In genomic region chr20:49219091-49219923, GRCh38 we compare ENCODE assay signal across 1 cellular context.
A peak's percentile ranks its signal among the peaks of the same experiment; 100 is the strongest.
TF ChIP-seq lines count a peak whose summit lies in the region.

DDX27 (plus strand) TSS chr20:49219416; CDS start chr20:49219449, 33 bp downstream.

TF ChIP-seq in HepG2, 621 proteins besides CTCF, POLR2A, EP300 and RAD21 (continued from another document and continues in another):
- TF ChIP-seq AKNA (CRISPR knock-in tag; IDR thresholded peaks at IDR 0.05; ENCODE audit: borderline replicate concordance) (no peak; the same call in 1 of the 2 replicates), HNF1B (CRISPR knock-in tag; IDR thresholded peaks at IDR 0.05) (peak; percentile 92), MLXIP (CRISPR knock-in tag; IDR thresholded peaks at IDR 0.05; ENCODE audit: borderline replicate concordance) (no peak), ZNF629 (CRISPR knock-in tag; conservative IDR thresholded peaks at IDR 0.05) (no peak), TOE1 (CRISPR knock-in tag; IDR thresholded peaks at IDR 0.05) (no peak), NR0B2 (CRISPR knock-in tag; IDR thresholded peaks at IDR 0.05) (no peak; the same call in none of the 2 replicates), ZBTB38 (CRISPR knock-in tag; IDR thresholded peaks at IDR 0.05) (peak; percentile 88), TRAFD1 (CRISPR knock-in tag; IDR thresholded peaks at IDR 0.05; ENCODE audit: borderline replicate concordance) (peak; percentile 68; the same call in 1 of the 2 replicates), ARHGAP35 (CRISPR knock-in tag; IDR thresholded peaks at IDR 0.05; ENCODE audit: borderline replicate concordance) (peak; percentile 95; the same call in 1 of the 2 replicates), DDIT3 (CRISPR knock-in tag; IDR thresholded peaks at IDR 0.05) (no peak), ZNF720 (CRISPR knock-in tag; IDR thresholded peaks at IDR 0.05) (0 out of 2 replicates have a peak, but pooled peaks have one; percentile 48), ZNF589 (CRISPR knock-in tag; conservative IDR thresholded peaks at IDR 0.05) (no peak), FOSL1 (CRISPR knock-in tag; IDR thresholded peaks at IDR 0.05; ENCODE audit: borderline replicate concordance) (no peak), ZNF737 (CRISPR knock-in tag; IDR thresholded peaks at IDR 0.05; ENCODE audit: borderline replicate concordance) (no peak), TFAP4 (IDR thresholded peaks at IDR 0.05; ENCODE audit: borderline replicate concordance, low read depth) (peak; percentile 31; the same call in 1 of the 2 replicates), NFATC3 (CRISPR knock-in tag; IDR thresholded peaks at IDR 0.05) (peak; percentile 77; the same call in 1 of the 2 replicates), GLMP (CRISPR knock-in tag; IDR thresholded peaks at IDR 0.05; ENCODE audit: borderline replicate concordance) (no peak), PHB2 (IDR thresholded peaks at IDR 0.05; ENCODE audit: partially characterized antibody) (no peak), TAF1 (CRISPR knock-in tag; IDR thresholded peaks at IDR 0.05) (peak; percentile 96), MATR3 (CRISPR knock-in tag; IDR thresholded peaks at IDR 0.05) (no peak), RBM22 (optimal IDR thresholded peaks at IDR 0.05; ENCODE audit: low read length) (no peak), ZNF513 (CRISPR knock-in tag; conservative IDR thresholded peaks at IDR 0.05) (0 out of 2 replicates have a peak, but pooled peaks have one; percentile 66), ZFP90 (CRISPR knock-in tag; IDR thresholded peaks at IDR 0.05; ENCODE audit: borderline replicate concordance) (peak; percentile 75; the same call in 1 of the 2 replicates), THAP9 (CRISPR knock-in tag; IDR thresholded peaks at IDR 0.05; ENCODE audit: borderline replicate concordance) (peak; percentile 91; the same call in 1 of the 2 replicates), PCBP1 (IDR thresholded peaks at IDR 0.05; ENCODE audit: borderline replicate concordance, low read depth, low read length) (no peak), ZKSCAN5 (CRISPR knock-in tag; IDR thresholded peaks at IDR 0.05) (no peak), DNMT3B (CRISPR knock-in tag; conservative IDR thresholded peaks at IDR 0.05) (peak; percentile 79), PBX3 (CRISPR knock-in tag; IDR thresholded peaks at IDR 0.05; ENCODE audit: borderline replicate concordance) (no peak), PHF21A (CRISPR knock-in tag; IDR thresholded peaks at IDR 0.05) (0 out of 2 replicates have a peak, but pooled peaks have one; percentile 44), PRMT3 (CRISPR knock-in tag; IDR thresholded peaks at IDR 0.05; ENCODE audit: borderline replicate concordance, low read depth) (peak; percentile 15; the same call in 1 of the 2 replicates), CSRNP1 (CRISPR knock-in tag; IDR thresholded peaks at IDR 0.05) (peak; percentile 66; the same call in 1 of the 2 replicates), NFE2 (CRISPR knock-in tag; IDR thresholded peaks at IDR 0.05) (no peak; the same call in 1 of the 2 replicates), ISX (CRISPR knock-in tag; conservative IDR thresholded peaks at IDR 0.05) (no peak)
